10 cellular contexts compared by ENCODE assay signal in the genomic region with DNA sequence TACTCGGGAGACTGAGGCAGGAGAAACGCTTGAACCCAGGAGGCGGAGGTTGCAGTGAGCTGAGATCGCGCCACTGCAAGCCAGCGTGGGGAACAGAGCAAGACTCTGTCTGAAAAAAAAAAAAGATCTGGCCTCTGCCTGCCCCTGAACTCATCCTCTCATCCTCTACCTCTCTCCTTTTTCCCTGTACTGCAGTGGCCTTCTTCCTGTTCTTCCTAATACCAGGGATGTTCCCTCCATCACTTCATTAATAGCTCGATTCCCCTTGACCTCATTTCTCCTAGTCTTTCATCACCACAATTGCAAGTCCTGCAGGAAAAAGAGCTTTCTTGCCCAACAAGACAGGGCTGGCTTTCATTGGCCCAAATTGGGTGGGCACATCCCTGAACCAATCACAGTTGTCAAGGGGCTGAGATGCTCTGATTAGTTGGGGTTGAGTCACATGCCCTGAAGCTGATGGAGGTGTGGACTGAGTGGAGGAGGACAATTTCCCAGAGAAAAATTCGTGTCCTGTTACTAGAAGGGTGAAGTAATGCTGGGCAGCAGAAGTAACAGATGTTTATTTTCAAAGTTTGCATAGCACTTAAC.
DNase-seq lines count a peak whose midpoint lies in the region; ATAC-seq and TF ChIP-seq lines count a peak whose summit lies in the region.
"Had no signal": no experiment of that assay in that cellular context is flagged by ENCODE, and none has a peak within 500 bp of the region (broad histone marks: within the 10 kb centered on the region; RNA-seq: fewer than 3 reads in every experiment).

No MANE protein-coding gene starts in this region.

- TF ChIP-seq CTCF in fibroblast of mammary gland (conservative IDR thresholded peaks at IDR 0.05; ENCODE audit: control insufficient read depth, insufficient read depth, low read depth, low read length): no peak

- ATAC-seq in stimulated activated effector memory CD8-positive, alpha-beta T cell treated with anti-CD3 and anti-CD28 coated beads, Interleukin-12 subunit alpha, Interleukin-12 subunit beta, amount 100 ng/mL, for 72 hours: no peak
- ATAC-seq in GM19455 (IDR thresholded peaks at IDR 0.05; ENCODE audit: unreplicated experiment) (no peak), GM21619 (IDR thresholded peaks at IDR 0.05; ENCODE audit: unreplicated experiment) (no peak)

- H3K4me1 Mint-ChIP-seq in stimulated activated effector memory CD8-positive, alpha-beta T cell treated with anti-CD3 and anti-CD28 coated beads, Interleukin-12 subunit alpha, Interleukin-12 subunit beta, amount 100 ng/mL, for 72 hours: peaks cover 11% of the 10 kb centered on the region

- H3K4me3 Mint-ChIP-seq in stimulated activated effector memory CD8-positive, alpha-beta T cell treated with anti-CD3 and anti-CD28 coated beads, Interleukin-12 subunit alpha, Interleukin-12 subunit beta, amount 100 ng/mL, for 72 hours: no peak overlapping the region

- peak overlapping the region; percentile 1 for H3K27ac Mint-ChIP-seq in stimulated activated effector memory CD8-positive, alpha-beta T cell treated with anti-CD3 and anti-CD28 coated beads, Interleukin-12 subunit alpha, Interleukin-12 subunit beta, amount 100 ng/mL, for 72 hours

- peak; percentile 51 for DNase-seq in SIG-M5 treated with dmso at 0.1 percent for 504 hours (lab: John Stamatoyannopoulos, UW; ENCODE audit: unreplicated experiment)
- DNase-seq in SIG-M5 (lab: John Stamatoyannopoulos, UW): no peak
- DNase-seq in fibroblast of mammary gland (ENCODE audit: low read depth): peak; percentile 95
- no peak for DNase-seq in stimulated activated effector memory CD8-positive, alpha-beta T cell treated with anti-CD3 and anti-CD28 coated beads, Interleukin-12 subunit alpha, Interleukin-12 subunit beta, amount 100 ng/mL, for 72 hours (ENCODE audit: low spot score in 2 of 2)
- DNase-seq in COLO668 (lab: John Stamatoyannopoulos, UW; ENCODE audit: unreplicated experiment): no peak

- no peak overlapping the region for H3K4me3 ChIP-seq in fibroblast of mammary gland (ENCODE audit: control insufficient read depth, low read depth, low read length)
- H3K4me3 ChIP-seq: BLaER1, cardiac muscle cell had no signal

- H3K36me3 Mint-ChIP-seq in stimulated activated effector memory CD8-positive, alpha-beta T cell treated with anti-CD3 and anti-CD28 coated beads, Interleukin-12 subunit alpha, Interleukin-12 subunit beta, amount 100 ng/mL, for 72 hours: no peaks in the 10 kb centered on the region

- no peaks in the 10 kb centered on the region for H3K9me3 Mint-ChIP-seq in stimulated activated effector memory CD8-positive, alpha-beta T cell treated with anti-CD3 and anti-CD28 coated beads, Interleukin-12 subunit alpha, Interleukin-12 subunit beta, amount 100 ng/mL, for 72 hours

TF ChIP-seq in PFSK-1, 5 proteins besides CTCF, POLR2A, EP300 and RAD21:
- TF ChIP-seq, protein P1, sequence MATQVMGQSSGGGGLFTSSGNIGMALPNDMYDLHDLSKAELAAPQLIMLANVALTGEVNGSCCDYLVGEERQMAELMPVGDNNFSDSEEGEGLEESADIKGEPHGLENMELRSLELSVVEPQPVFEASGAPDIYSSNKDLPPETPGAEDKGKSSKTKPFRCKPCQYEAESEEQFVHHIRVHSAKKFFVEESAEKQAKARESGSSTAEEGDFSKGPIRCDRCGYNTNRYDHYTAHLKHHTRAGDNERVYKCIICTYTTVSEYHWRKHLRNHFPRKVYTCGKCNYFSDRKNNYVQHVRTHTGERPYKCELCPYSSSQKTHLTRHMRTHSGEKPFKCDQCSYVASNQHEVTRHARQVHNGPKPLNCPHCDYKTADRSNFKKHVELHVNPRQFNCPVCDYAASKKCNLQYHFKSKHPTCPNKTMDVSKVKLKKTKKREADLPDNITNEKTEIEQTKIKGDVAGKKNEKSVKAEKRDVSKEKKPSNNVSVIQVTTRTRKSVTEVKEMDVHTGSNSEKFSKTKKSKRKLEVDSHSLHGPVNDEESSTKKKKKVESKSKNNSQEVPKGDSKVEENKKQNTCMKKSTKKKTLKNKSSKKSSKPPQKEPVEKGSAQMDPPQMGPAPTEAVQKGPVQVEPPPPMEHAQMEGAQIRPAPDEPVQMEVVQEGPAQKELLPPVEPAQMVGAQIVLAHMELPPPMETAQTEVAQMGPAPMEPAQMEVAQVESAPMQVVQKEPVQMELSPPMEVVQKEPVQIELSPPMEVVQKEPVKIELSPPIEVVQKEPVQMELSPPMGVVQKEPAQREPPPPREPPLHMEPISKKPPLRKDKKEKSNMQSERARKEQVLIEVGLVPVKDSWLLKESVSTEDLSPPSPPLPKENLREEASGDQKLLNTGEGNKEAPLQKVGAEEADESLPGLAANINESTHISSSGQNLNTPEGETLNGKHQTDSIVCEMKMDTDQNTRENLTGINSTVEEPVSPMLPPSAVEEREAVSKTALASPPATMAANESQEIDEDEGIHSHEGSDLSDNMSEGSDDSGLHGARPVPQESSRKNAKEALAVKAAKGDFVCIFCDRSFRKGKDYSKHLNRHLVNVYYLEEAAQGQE (IDR thresholded peaks at IDR 0.05; ENCODE audit: insufficient read depth in 1 of 2, low read depth in 2 of 2, low read length in 2 of 2): no peak
- TF ChIP-seq POLR2AphosphoS5 (IDR thresholded peaks at IDR 0.05; ENCODE audit: low read depth, low read length): peak; percentile 38; the same call in 1 of the 2 replicates
TF ChIP-seq in PFSK-1: peak in this region for 1.

Comparison
In these comparisons a context has a peak if more than half of its experiments do, and no peak if none do; other contexts are left out.
1. DNase-seq: peak in SIG-M5 treated with dmso at 0.1 percent for 504 hours (single experiment) and fibroblast of mammary gland (single experiment); none in SIG-M5 (single experiment), stimulated activated effector memory CD8-positive, alpha-beta T cell treated with anti-CD3 and anti-CD28 coated beads, Interleukin-12 subunit alpha, Interleukin-12 subunit beta, amount 100 ng/mL, for 72 hours (0 of 2) and COLO668 (single experiment).